Comparison of ENCODE assay signal across 10 cellular contexts in genomic region chr20:53901064-53901463, GRCh38.
DNase-seq lines count a peak whose midpoint lies in the region; ATAC-seq lines count a peak whose summit lies in the region.
"Had no signal": no experiment of that assay in that cellular context is flagged by ENCODE, and none has a peak within 500 bp of the region (broad histone marks: within the 10 kb centered on the region; RNA-seq: fewer than 3 reads in every experiment).

No MANE protein-coding gene starts in this region.

- POLR2A ChIA-PET in activated CD4-positive, alpha-beta memory T cell treated with anti-CD3 and anti-CD28 coated beads for 36 hours (lab: Charles Lee) = interaction anchor here (0.8 to 2.2 kb wide), 4 partner anchors 10 to 278 kb away, joined by 4 to 12 read pairs (median 7); no protein-coding TSS in a partner anchor

- H3K9ac ChIP-seq in rectal smooth muscle tissue (ENCODE audit: low read length) = no peak overlapping the region

- CTCF ChIA-PET in activated CD4-positive, alpha-beta memory T cell treated with anti-CD3 and anti-CD28 coated beads for 36 hours (lab: Charles Lee) = interaction anchor here (1.0 to 3.8 kb wide), 4 partner anchors 15 to 322 kb away, joined by 3 to 37 read pairs (median 6); no protein-coding TSS in a partner anchor

- H3K27ac Mint-ChIP-seq in activated CD4-positive, alpha-beta memory T cell treated with anti-CD3 and anti-CD28 coated beads for 36 hours = no peak overlapping the region
- H3K27ac Mint-ChIP-seq: activated T-cell treated with anti-CD3 and anti-CD28 coated beads, Interleukin-2, amount 50 U/mL, for 72 hours had no signal

- H3K27me3 Mint-ChIP-seq in activated CD4-positive, alpha-beta memory T cell treated with anti-CD3 and anti-CD28 coated beads for 36 hours = no peaks in the 10 kb centered on the region

- H3K27me3 ChIP-seq in SJSA1 (replicated peaks) (no peaks in the 10 kb centered on the region), rectal smooth muscle tissue (ENCODE audit: control insufficient read depth, insufficient read depth, low read length) (no peaks in the 10 kb centered on the region)

- H3K4me3 ChIP-seq in SJSA1 = no peak overlapping the region
- H3K4me3 ChIP-seq in rectal smooth muscle tissue (ENCODE audit: low read length) = no peak overlapping the region

- H3K4me1 Mint-ChIP-seq in activated CD4-positive, alpha-beta memory T cell treated with anti-CD3 and anti-CD28 coated beads for 36 hours (ENCODE audit: low read depth) = peaks cover 46% of the 10 kb centered on the region

- DNase-seq in EL (peak; percentile 89), SJSA1 (ENCODE audit: low read depth in 1 of 2, low spot score in 2 of 2) (peak in 1 of 2 experiments; percentile 44), fibroblast of peridontal ligament (ENCODE audit: extremely low read depth) (peak; percentile 84), NCI-H2196 (lab: John Stamatoyannopoulos, UW; ENCODE audit: unreplicated experiment) (no peak)
- no peak for DNase-seq in activated effector memory CD4-positive, alpha-beta T cell treated with Interleukin-2 at 50 U/mL for 16 hours
- DNase-seq in activated CD4-positive, alpha-beta memory T cell treated with anti-CD3 and anti-CD28 coated beads for 36 hours = no peak
- DNase-seq: activated T-cell treated with anti-CD3 and anti-CD28 coated beads, Interleukin-2, amount 50 U/mL, for 72 hours; OCI-M1 had no signal

- H3K36me3 Mint-ChIP-seq in activated CD4-positive, alpha-beta memory T cell treated with anti-CD3 and anti-CD28 coated beads for 36 hours = no peaks in the 10 kb centered on the region

- H3K9me3 Mint-ChIP-seq in activated CD4-positive, alpha-beta memory T cell treated with anti-CD3 and anti-CD28 coated beads for 36 hours = no peaks in the 10 kb centered on the region
- H3K9me3 Mint-ChIP-seq: activated T-cell treated with anti-CD3 and anti-CD28 coated beads, Interleukin-2, amount 50 U/mL, for 72 hours had no signal

- H3K36me3 ChIP-seq in SJSA1 = no peaks in the 10 kb centered on the region
- no peaks in the 10 kb centered on the region for H3K36me3 ChIP-seq in rectal smooth muscle tissue (ENCODE audit: control insufficient read depth, insufficient read depth, low read length)

- H3K9me3 ChIP-seq in SJSA1 (replicated peaks) = no peaks in the 10 kb centered on the region

- H3K27ac ChIP-seq in SJSA1 (peak overlapping the region; percentile 62), rectal smooth muscle tissue (ENCODE audit: low read depth, low read length) (peak overlapping the region; percentile 18)

- no peak for ATAC-seq in HG03097 (IDR thresholded peaks at IDR 0.05; ENCODE audit: low FRiP score, unreplicated experiment)

- H3K4me1 ChIP-seq in SJSA1 (replicated peaks) (peaks cover 33% of the 10 kb centered on the region), rectal smooth muscle tissue (ENCODE audit: control insufficient read depth, insufficient read depth, low read length) (peaks cover 3% of the 10 kb centered on the region)

- no peak overlapping the region for H3K4me3 Mint-ChIP-seq in activated CD4-positive, alpha-beta memory T cell treated with anti-CD3 and anti-CD28 coated beads for 36 hours

- intact Hi-C loops in activated CD4-positive, alpha-beta memory T cell treated with anti-CD3 and anti-CD28 coated beads for 36 hours (cut with micrococcal nuclease) = no loop called here

Comparison
In these comparisons a context has a peak if more than half of its experiments do, and no peak if none do; other contexts are left out.
1. DNase-seq: peak in EL (single experiment) and fibroblast of peridontal ligament (single experiment); none in NCI-H2196 (single experiment), activated effector memory CD4-positive, alpha-beta T cell treated with Interleukin-2 at 50 U/mL for 16 hours (single experiment) and activated CD4-positive, alpha-beta memory T cell treated with anti-CD3 and anti-CD28 coated beads for 36 hours (single experiment).